In genomic region chr3:29515451-29515850, GRCh38 we compare ENCODE assay signal across 10 cellular contexts.
DNase-seq lines count a peak whose midpoint lies in the region; ATAC-seq and TF ChIP-seq lines count a peak whose summit lies in the region.
"Had no signal": no experiment of that assay in that cellular context is flagged by ENCODE, and none has a peak within 500 bp of the region (broad histone marks: within the 10 kb centered on the region; RNA-seq: fewer than 3 reads in every experiment).

No MANE protein-coding gene starts in this region.

- ATAC-seq in GM19463 (IDR thresholded peaks at IDR 0.05; ENCODE audit: unreplicated experiment) (peak; percentile 58), GM18517 (IDR thresholded peaks at IDR 0.05; ENCODE audit: unreplicated experiment) (no peak)
- ATAC-seq: CD8-positive, alpha-beta T cell had no signal

- H3K27me3 ChIP-seq in uterus (no peaks in the 10 kb centered on the region), tibial nerve (no peaks in the 10 kb centered on the region)

- H3K36me3 ChIP-seq in uterus (no peaks in the 10 kb centered on the region), tibial nerve (no peaks in the 10 kb centered on the region)
- H3K36me3 ChIP-seq: HAP-1 had no signal

- H3K4me1 ChIP-seq in uterus (no peaks in the 10 kb centered on the region), tibial nerve (peaks cover 0 to 63% (median 33%) of the 10 kb centered on the region in 4 donors)

- no peak overlapping the region for H3K4me3 ChIP-seq in NB4 (ENCODE audit: low read depth, low read length)
- no peak overlapping the region for H3K4me3 ChIP-seq in fibroblast of pulmonary artery (replicated peaks; ENCODE audit: low read depth, low read length)
- H3K4me3 ChIP-seq in uterus: no peak overlapping the region
- no peak overlapping the region for H3K4me3 ChIP-seq in tibial nerve
- H3K4me3 ChIP-seq: HAP-1 had no signal

- H3K9me3 ChIP-seq in uterus (no peaks in the 10 kb centered on the region), tibial nerve (no peaks in the 10 kb centered on the region)
- H3K9me3 ChIP-seq: HAP-1 had no signal

- TF ChIP-seq CTCF in NB4 (IDR thresholded peaks at IDR 0.05; ENCODE audit: low read depth, low read length) (no peak), fibroblast of pulmonary artery (IDR thresholded peaks at IDR 0.05; ENCODE audit: low read length, missing control alignments) (no peak), uterus (IDR thresholded peaks at IDR 0.05) (no peak), tibial nerve (IDR thresholded peaks at IDR 0.05) (no peak)

- no peak for TF ChIP-seq POLR2A in NB4 (IDR thresholded peaks at IDR 0.05; ENCODE audit: extremely low read depth, insufficient read length)
- TF ChIP-seq POLR2A in uterus (IDR thresholded peaks at IDR 0.05): no peak
- TF ChIP-seq POLR2A in tibial nerve (IDR thresholded peaks at IDR 0.05): no peak

- intact Hi-C loops in uterus (cut with DNase I; ENCODE audit: low total_unique reads): no loop called here

- H3K27ac ChIP-seq in uterus (no peak overlapping the region), tibial nerve (no peak overlapping the region)

- 38 to 51% methylated on average over 2 of the region's 2 CpGs for WGBS in tibial nerve, 2 donors

- TF ChIP-seq EP300 in tibial nerve (IDR thresholded peaks at IDR 0.05): no peak

- peak; percentile 28 for DNase-seq in AG08395 (ENCODE audit: low spot score)
- peak; percentile 7 for DNase-seq in NB4 (ENCODE audit: low read depth)
- DNase-seq in fibroblast of pulmonary artery (ENCODE audit: low read depth): peak; percentile 39
- no peak for DNase-seq in uterus
- no peak for DNase-seq in tibial nerve (ENCODE audit: low spot score in 2 of 2)
- no peak for DNase-seq in NCI-H2196 (lab: John Stamatoyannopoulos, UW; ENCODE audit: unreplicated experiment)
- DNase-seq: CD8-positive, alpha-beta T cell had no signal

Comparison
In these comparisons a context has a peak if more than half of its experiments do, and no peak if none do; other contexts are left out.
1. DNase-seq: peak in AG08395 (single experiment), NB4 (single experiment) and fibroblast of pulmonary artery (single experiment); none in uterus (0 of 2), tibial nerve (0 of 2) and NCI-H2196 (single experiment).